17 cellular contexts compared by ENCODE assay signal in genomic region chr1:101004666-101005065, GRCh38. TPM values are rescaled to one million over a fixed set of nuclear protein-coding genes. Genes with fewer than 3 reads are reported as not detected.
A peak's percentile ranks its signal among the peaks of the same experiment; 100 is the strongest.
DNase-seq lines count a peak whose midpoint lies in the region; ATAC-seq and TF ChIP-seq lines count a peak whose summit lies in the region.
"Had no signal": no experiment of that assay in that cellular context is flagged by ENCODE, and none has a peak within 500 bp of the region (broad histone marks: within the 10 kb centered on the region; RNA-seq: fewer than 3 reads in every experiment).

No MANE protein-coding gene starts in this region.

- H3K9me2 ChIP-seq in PC-9 (ENCODE audit: insufficient read depth), result no peaks in the 10 kb centered on the region

- no peak overlapping the region for H3K27ac ChIP-seq in PC-9
- H3K27ac ChIP-seq in psoas muscle, result no peak overlapping the region
- H3K27ac ChIP-seq: cardiac muscle cell, SJSA1, testis had no signal

- H3K36me3 ChIP-seq in PC-9 (ENCODE audit: low read depth) (peaks cover 20% of the 10 kb centered on the region), psoas muscle (ENCODE audit: insufficient read depth in 1 of 2, low read depth in 1 of 2) (peaks cover 0 to 39% of the 10 kb centered on the region in 2 donors)

- H3K4me1 ChIP-seq in PC-9 (replicated peaks; ENCODE audit: insufficient read depth) (peaks cover 34% of the 10 kb centered on the region), psoas muscle (peaks cover 22% of the 10 kb centered on the region)
- H3K4me1 ChIP-seq: testis had no signal

- CTCF ChIA-PET in PC-9 (lab: Charles Lee), result no interaction called here

- no peaks in the 10 kb centered on the region for H4K20me1 ChIP-seq in PC-9 (ENCODE audit: insufficient read depth)

- H3F3A ChIP-seq in PC-9 (ENCODE audit: insufficient read depth, low read depth), result peaks cover 26% of the 10 kb centered on the region

- no peak overlapping the region for H3K4me3 ChIP-seq in PC-9
- no peak overlapping the region for H3K4me3 ChIP-seq in psoas muscle
- H3K4me3 ChIP-seq: cardiac muscle cell, mucosa of descending colon, SJSA1, testis had no signal

- no peaks in the 10 kb centered on the region for H3K79me2 ChIP-seq in PC-9 (ENCODE audit: low read depth)

- WGBS in psoas muscle, 3 donors, result 48 to 66% (median 55%) methylated on average over 3 of the region's 3 CpGs

- no peaks in the 10 kb centered on the region for H3K9me3 ChIP-seq in PC-9 (ENCODE audit: insufficient read depth, low read depth)
- no peaks in the 10 kb centered on the region for H3K9me3 ChIP-seq in psoas muscle
- H3K9me3 ChIP-seq: mucosa of descending colon, SJSA1, testis had no signal

- H3K27me3 ChIP-seq in PC-9 (ENCODE audit: insufficient read depth, low read depth), result no peaks in the 10 kb centered on the region
- H3K27me3 ChIP-seq in psoas muscle (ENCODE audit: insufficient read depth in 3 of 3, low read length in 2 of 3), result no peaks in the 10 kb centered on the region
- H3K27me3 ChIP-seq: cardiac muscle cell, SJSA1, testis had no signal

- POLR2A ChIA-PET in PC-9 (lab: Charles Lee; ENCODE audit: unreplicated experiment), result interaction anchor here (0.7 kb wide), 2 partner anchors 30 to 31 kb away, joined by 5 to 9 read pairs; no protein-coding TSS in a partner anchor

- 0 out of 2 replicates have a peak overlapping the region, but pooled peaks have one; percentile 1 for H3K4me2 ChIP-seq in PC-9

- BruUV-seq in PC-9 (replicated peaks; lab: Mats Ljungman, UMichigan), result no TSS peak

- DNase-seq in EH (ENCODE audit: low read depth) (peak; percentile 36), PC-9 (no peak), fibroblast of peridontal ligament (ENCODE audit: extremely low read depth) (peak; percentile 72), psoas muscle (no peak), islet precursor cell (no peak), T-helper 2 cell (no peak)
- DNase-seq: activated effector memory CD4-positive, alpha-beta T cell treated with Interleukin-2 at 50 U/mL for 16 hours; effector memory CD8-positive, alpha-beta T cell; mucosa of descending colon; NCI-H1417 treated with DMSO at 0.1 percent for 48 hours; NCI-H2227 treated with DMSO at 0.1 percent for 48 hours; stimulated activated CD4-positive, alpha-beta T cell treated with anti-CD3 and anti-CD28 coated beads, Interleukin-15, amount 100 ng/mL, for 24 hours; testis had no signal

- intact Hi-C loops in PC-9 (cut with micrococcal nuclease; ENCODE audit: unreplicated experiment) (loop anchor here (5.0 kb wide), 1 partner anchor 233 kb away; the partner anchor contains the start of gene S1PR1), psoas muscle (cut with DNase I) (no loop called here)

- TF ChIP-seq CTCF in PC-9 (conservative IDR thresholded peaks at IDR 0.05) (no peak), psoas muscle (IDR thresholded peaks at IDR 0.05) (no peak)

- peak in 3 of 4 donors; percentile 56 to 83 (median 77) for ATAC-seq in psoas muscle
- no peak for ATAC-seq in GM18870 (IDR thresholded peaks at IDR 0.05; ENCODE audit: unreplicated experiment)
- ATAC-seq in GM21825 (IDR thresholded peaks at IDR 0.05; ENCODE audit: unreplicated experiment), result no peak

- H2AFZ ChIP-seq in PC-9, result no peak overlapping the region

RNA-seq across cellular contexts. Expression of gene DPH5, which starts 20.9 kb away (rescaled TPM):
- total RNA-seq in PC-9 (2021) (38.8 and 39.4 TPM in 2 replicates), psoas muscle (10 to 100 TPM; 18.6 to 32.2 (median 29.7) TPM)
- polyA plus RNA-seq in psoas muscle, result 10 to 100 TPM; 24.9 to 44.0 (median 31.1) TPM

Comparison
In these comparisons a context has a peak if more than half of its experiments do, and no peak if none do; other contexts are left out.
1. DNase-seq: peak in EH (single experiment) and fibroblast of peridontal ligament (single experiment); none in PC-9 (0 of 2), psoas muscle (0 of 2), islet precursor cell (single experiment) and T-helper 2 cell (0 of 5).
2. ATAC-seq: peak in psoas muscle (3 of 4); none in GM18870 (single experiment) and GM21825 (single experiment).